Comparison of ENCODE assay signal across 8 cellular contexts in the genomic region with DNA sequence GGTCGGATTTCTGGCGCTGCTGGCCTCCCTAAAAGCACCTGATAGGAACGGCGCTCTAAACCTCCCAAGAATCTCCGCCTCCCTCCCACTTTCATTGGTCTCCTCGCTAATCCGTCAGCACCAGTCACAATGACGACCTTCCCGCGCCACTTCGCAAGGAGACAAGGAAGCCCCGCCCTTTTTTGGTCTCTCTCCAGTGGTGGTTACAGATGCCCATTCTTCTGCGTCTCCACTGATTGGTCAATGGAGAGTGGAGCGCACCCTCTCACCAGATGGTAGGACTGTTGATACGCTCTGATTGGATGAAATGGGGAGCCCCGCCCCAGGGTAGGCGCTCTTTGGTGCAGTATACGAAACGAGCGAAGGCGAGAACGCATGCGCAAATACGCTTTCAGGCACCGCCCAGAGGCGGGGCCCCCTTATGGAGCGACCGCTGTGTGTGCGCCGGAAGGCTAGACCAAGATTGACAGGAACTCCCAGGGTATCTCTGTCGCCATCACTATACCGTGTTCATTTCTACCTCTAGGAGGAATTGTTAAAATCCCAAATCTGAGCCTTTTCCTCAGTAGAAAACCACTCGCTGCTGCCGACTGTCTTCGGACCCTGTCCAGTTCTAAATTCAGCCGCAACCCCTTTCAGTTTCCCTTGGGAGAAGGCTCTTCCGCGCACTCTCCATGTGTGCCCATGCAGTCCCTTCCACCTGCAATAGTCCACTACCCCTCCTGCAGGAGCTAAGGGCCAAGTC. TPM values are rescaled to one million over a fixed set of nuclear protein-coding genes. Genes with fewer than 3 reads are reported as not detected.
A peak's percentile ranks its signal among the peaks of the same experiment; 100 is the strongest.
DNase-seq lines count a peak whose midpoint lies in the region; ATAC-seq and TF ChIP-seq lines count a peak whose summit lies in the region.

No MANE protein-coding gene starts in this region.

- DNase-seq in CD1c-positive myeloid dendritic cell (ENCODE audit: extremely low spot score), result peak; percentile 100
- peak; percentile 100 for DNase-seq in NCI-H748 treated with DMSO at 0.1 percent for 48 hours (lab: John Stamatoyannopoulos, UW)
- DNase-seq in activated CD4-positive, alpha-beta T cell treated with anti-CD3 and anti-CD28 coated beads, Interleukin-2, amount 50 U/mL, for 4 hours, result peak; percentile 98
- peak; percentile 100 for DNase-seq in dermis blood vessel endothelial cell
- peak; percentile 97 to 100 for DNase-seq in left lung
- peak; percentile 99 for DNase-seq in stimulated activated CD4-positive, alpha-beta T cell treated with anti-CD3 and anti-CD28 coated beads, Interleukin-2, amount 100 ng/mL, for 4 hours (ENCODE audit: low read depth)

- H3K27me3 ChIP-seq in left lung, result no peaks in the 10 kb centered on the region

- peaks cover 14 to 25% of the 10 kb centered on the region in 2 donors for H3K36me3 ChIP-seq in left lung

- H3K4me3 ChIP-seq in left lung, result peak overlapping the region; percentile 53 to 85

- no peaks in the 10 kb centered on the region for H3K9me3 ChIP-seq in left lung

- peaks cover 20 to 47% of the 10 kb centered on the region in 2 donors for H3K4me1 ChIP-seq in left lung

- TF ChIP-seq CTCF in left lung (IDR thresholded peaks at IDR 0.05), result no peak

- ATAC-seq in GM19397 (IDR thresholded peaks at IDR 0.05; ENCODE audit: unreplicated experiment) (peak; percentile 59), HG03565 (IDR thresholded peaks at IDR 0.05; ENCODE audit: unreplicated experiment) (peak; percentile 62), left lung (peak; percentile 83)

- intact Hi-C loops in left lung (cut with DNase I), result no loop called here

- H3K27ac ChIP-seq in left lung, result peak overlapping the region; percentile 100

RNA-seq across cellular contexts. Expression of gene HNRNPL, which starts 0.6 kb away (rescaled TPM):
- total RNA-seq in dermis blood vessel endothelial cell (293 and 327 TPM in 2 replicates), left lung (100 to 1,000 TPM; 252 to 321 TPM)

RNA-seq across cellular contexts. Expression of gene ECH1, which starts 18.8 kb away (rescaled TPM):
- total RNA-seq in dermis blood vessel endothelial cell (27.6 and 32.0 TPM in 2 replicates), left lung (100 to 1,000 TPM; 154 to 185 TPM)

RNA-seq across cellular contexts. Expression of gene RINL, which starts 27.7 kb away (rescaled TPM):
- total RNA-seq in dermis blood vessel endothelial cell (8.3 and 17.5 TPM in 2 replicates), left lung (10 to 100 TPM in 1 of 2 donors, 1 to 10 TPM in 1; 8.6 to 10.8 TPM)

RNA-seq across cellular contexts. Expression of gene LGALS4, which starts 37.7 kb away (rescaled TPM):
- total RNA-seq in dermis blood vessel endothelial cell, result not detected in 2 replicates
- 1 to 10 TPM in 1 of 2 donors, under 1 TPM in 1; 0.64 to 1.5 TPM for total RNA-seq in left lung

RNA-seq across cellular contexts. Expression of gene SIRT2, which starts 49.0 kb away (rescaled TPM):
- total RNA-seq in dermis blood vessel endothelial cell (118 and 122 TPM in 2 replicates), left lung (10 to 100 TPM; 52.1 to 53.9 TPM)

Comparison
In these comparisons a context has a peak if more than half of its experiments do, and no peak if none do; other contexts are left out.
1. Peak in every context shown above with its lines: DNase-seq, ATAC-seq, H3K4me3 ChIP-seq and H3K27ac ChIP-seq.